12 cellular contexts compared by ENCODE assay signal in the genomic region with DNA sequence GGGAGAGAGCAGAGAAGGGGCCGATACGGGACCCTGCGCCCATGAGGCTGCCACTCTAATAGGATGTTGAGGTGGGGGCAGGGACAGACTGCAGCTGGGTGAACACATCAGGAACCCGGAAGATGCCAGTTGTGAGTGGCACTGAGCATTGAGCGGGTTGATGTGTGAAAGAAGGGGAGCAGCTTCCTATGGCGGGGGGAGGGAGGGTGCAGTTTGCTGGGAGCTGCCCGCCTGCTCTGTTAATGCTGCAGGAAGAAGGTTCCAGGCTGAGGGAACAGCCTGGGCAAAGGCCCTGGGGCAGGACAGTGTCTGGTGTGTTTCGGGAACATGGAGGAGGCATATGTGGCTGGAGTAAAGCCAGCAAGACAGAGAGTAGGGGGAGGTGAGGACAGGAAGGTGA. TPM values are rescaled to one million over a fixed set of nuclear protein-coding genes. Genes with fewer than 3 reads are reported as not detected.
DNase-seq lines count a peak whose midpoint lies in the region; ATAC-seq, FAIRE-seq and TF ChIP-seq lines count a peak whose summit lies in the region.
"Had no signal": no experiment of that assay in that cellular context is flagged by ENCODE, and none has a peak within 500 bp of the region (broad histone marks: within the 10 kb centered on the region; RNA-seq: fewer than 3 reads in every experiment).

No MANE protein-coding gene starts in this region.

- H3K27ac ChIP-seq in keratinocyte (ENCODE audit: control insufficient read depth, insufficient read depth, low read length), result peak overlapping the region; percentile 10

- intact Hi-C loops in activated naive CD4-positive, alpha-beta T cell treated with anti-CD3 and anti-CD28 coated beads for 36 hours (cut with micrococcal nuclease), result no loop called here
- intact Hi-C loops in activated CD4-positive, alpha-beta memory T cell treated with anti-CD3 and anti-CD28 coated beads for 36 hours (cut with micrococcal nuclease), result no loop called here

- peaks cover 0 to 1% of the 10 kb centered on the region in 2 experiments for H3K36me3 ChIP-seq in keratinocyte (ENCODE audit: control insufficient read depth in 2 of 2, extremely low read depth in 1 of 2, insufficient read depth in 2 of 2, low read length in 2 of 2)

- no peaks in the 10 kb centered on the region for H3K27me3 ChIP-seq in keratinocyte (ENCODE audit: control insufficient read depth, extremely low read depth, insufficient read depth, low read length)

- H3K36me3 Mint-ChIP-seq in activated naive CD4-positive, alpha-beta T cell treated with anti-CD3 and anti-CD28 coated beads for 36 hours (ENCODE audit: low read depth), result no peaks in the 10 kb centered on the region
- no peaks in the 10 kb centered on the region for H3K36me3 Mint-ChIP-seq in activated CD4-positive, alpha-beta memory T cell treated with anti-CD3 and anti-CD28 coated beads for 36 hours
- no peaks in the 10 kb centered on the region for H3K36me3 Mint-ChIP-seq in stimulated activated memory B cell treated with anti-CD40 and anti-IgM and Interleukin-4, amounts not matched to agents 10 μg/mL and 1 μg/mL and 100 μg/mL, for 72 hours

- peak; percentile 26 for DNase-seq in activated naive CD4-positive, alpha-beta T cell treated with anti-CD3 and anti-CD28 coated beads for 36 hours
- no peak for DNase-seq in activated naive CD4-positive, alpha-beta T cell (lab: John Stamatoyannopoulos, UW)
- no peak for DNase-seq in activated CD4-positive, alpha-beta memory T cell treated with anti-CD3 and anti-CD28 coated beads for 36 hours
- DNase-seq in keratinocyte (ENCODE audit: low read depth, low spot score), result no peak
- no peak for DNase-seq in cerebellar nuclear complex (lab: John Stamatoyannopoulos, UW)
- DNase-seq in stimulated activated CD4-positive, alpha-beta T cell treated with anti-CD3 and anti-CD28 coated beads, Interleukin-4, amount 100 ng/mL, for 4 hours, result no peak
- no peak for DNase-seq in NCI-H345 (lab: John Stamatoyannopoulos, UW)
- DNase-seq: activated T-cell treated with anti-CD3 and anti-CD28 coated beads, Interleukin-2, amount 50 U/mL, for 4 hours; hippocampal formation; NCI-H1436 treated with DMSO at 0.1 percent for 48 hours; T-helper 9 cell had no signal

- peak overlapping the region in 2 of 3 experiments; percentile 32 to 41 for H3K4me3 ChIP-seq in keratinocyte (ENCODE audit: control insufficient read depth in 2 of 3, extremely low read depth in 1 of 3, insufficient read depth in 2 of 3, low read depth in 1 of 3, low read length in 3 of 3)

- H3K4me1 ChIP-seq in keratinocyte (ENCODE audit: control insufficient read depth, extremely low read depth, insufficient read depth, low read length), result peaks cover 54% of the 10 kb centered on the region

- peaks cover 34% of the 10 kb centered on the region for H4K20me1 ChIP-seq in keratinocyte (ENCODE audit: control insufficient read depth, extremely low read depth, insufficient read depth, low read length)

- H3K9ac ChIP-seq in keratinocyte (ENCODE audit: control insufficient read depth, extremely low read depth, insufficient read depth, low read length), result no peak overlapping the region

- H3K9me3 ChIP-seq in keratinocyte (ENCODE audit: control insufficient read depth, low read depth, low read length), result no peaks in the 10 kb centered on the region

- H3K9me1 ChIP-seq in keratinocyte (ENCODE audit: control insufficient read depth, extremely low read depth, insufficient read depth, low read length), result peaks cover 10% of the 10 kb centered on the region

- H2AFZ ChIP-seq in keratinocyte (ENCODE audit: control insufficient read depth, low read length), result no peak overlapping the region

- H3K27me3 Mint-ChIP-seq in activated naive CD4-positive, alpha-beta T cell treated with anti-CD3 and anti-CD28 coated beads for 36 hours (ENCODE audit: low read depth), result no peaks in the 10 kb centered on the region
- no peaks in the 10 kb centered on the region for H3K27me3 Mint-ChIP-seq in activated CD4-positive, alpha-beta memory T cell treated with anti-CD3 and anti-CD28 coated beads for 36 hours
- H3K27me3 Mint-ChIP-seq in stimulated activated memory B cell treated with anti-CD40 and anti-IgM and Interleukin-4, amounts not matched to agents 10 μg/mL and 1 μg/mL and 100 μg/mL, for 72 hours, result no peaks in the 10 kb centered on the region

- ATAC-seq in stimulated activated memory B cell treated with anti-CD40 and anti-IgM and Interleukin-4, amounts not matched to agents 10 μg/mL and 1 μg/mL and 100 μg/mL, for 72 hours, result no peak
- ATAC-seq: activated T-cell treated with anti-CD3 and anti-CD28 coated beads, Interleukin-2, amount 50 U/mL, for 4 hours had no signal

- dilution Hi-C loops in keratinocyte (cut with MboI; ENCODE audit: extremely low pct_ligation_motif_present, low sequenced_read_pairs), result no loop called here

- no peaks in the 10 kb centered on the region for H3K9me3 Mint-ChIP-seq in activated naive CD4-positive, alpha-beta T cell treated with anti-CD3 and anti-CD28 coated beads for 36 hours
- no peaks in the 10 kb centered on the region for H3K9me3 Mint-ChIP-seq in activated CD4-positive, alpha-beta memory T cell treated with anti-CD3 and anti-CD28 coated beads for 36 hours
- no peaks in the 10 kb centered on the region for H3K9me3 Mint-ChIP-seq in stimulated activated memory B cell treated with anti-CD40 and anti-IgM and Interleukin-4, amounts not matched to agents 10 μg/mL and 1 μg/mL and 100 μg/mL, for 72 hours
- H3K9me3 Mint-ChIP-seq: activated T-cell treated with anti-CD3 and anti-CD28 coated beads, Interleukin-2, amount 50 U/mL, for 4 hours had no signal

- FAIRE-seq in keratinocyte (lab: Jason Lieb, UNC), result no peak

- POLR2A ChIA-PET in activated CD4-positive, alpha-beta memory T cell treated with anti-CD3 and anti-CD28 coated beads for 36 hours (lab: Charles Lee), result no interaction called here

- no peak for TF ChIP-seq CTCF in keratinocyte (optimal IDR thresholded peaks at IDR 0.05 in 1 of 3, IDR thresholded peaks at IDR 0.05 in 1 of 3, conservative IDR thresholded peaks at IDR 0.05 in 1 of 3; ENCODE audit: extremely low read depth in 1 of 3, insufficient read depth in 2 of 3, low read length in 3 of 3)

- H3K4me2 ChIP-seq in keratinocyte (ENCODE audit: control insufficient read depth, extremely low read depth, insufficient read depth, low read depth, low read length), result peak overlapping the region; percentile 73

- H3K27ac Mint-ChIP-seq in activated naive CD4-positive, alpha-beta T cell treated with anti-CD3 and anti-CD28 coated beads for 36 hours, result peak overlapping the region; percentile 68
- peak overlapping the region; percentile 25 for H3K27ac Mint-ChIP-seq in activated CD4-positive, alpha-beta memory T cell treated with anti-CD3 and anti-CD28 coated beads for 36 hours
- H3K27ac Mint-ChIP-seq in stimulated activated memory B cell treated with anti-CD40 and anti-IgM and Interleukin-4, amounts not matched to agents 10 μg/mL and 1 μg/mL and 100 μg/mL, for 72 hours, result peak overlapping the region; percentile 76

- no peak overlapping the region for H3K4me3 Mint-ChIP-seq in activated naive CD4-positive, alpha-beta T cell treated with anti-CD3 and anti-CD28 coated beads for 36 hours
- no peak overlapping the region for H3K4me3 Mint-ChIP-seq in activated CD4-positive, alpha-beta memory T cell treated with anti-CD3 and anti-CD28 coated beads for 36 hours
- no peak overlapping the region for H3K4me3 Mint-ChIP-seq in stimulated activated memory B cell treated with anti-CD40 and anti-IgM and Interleukin-4, amounts not matched to agents 10 μg/mL and 1 μg/mL and 100 μg/mL, for 72 hours
- H3K4me3 Mint-ChIP-seq: activated T-cell treated with anti-CD3 and anti-CD28 coated beads, Interleukin-2, amount 50 U/mL, for 4 hours had no signal

- CTCF ChIA-PET in activated naive CD4-positive, alpha-beta T cell treated with anti-CD3 and anti-CD28 coated beads for 36 hours (lab: Charles Lee), result interaction anchor here (1.0 kb wide), 1 partner anchor 125 kb away, joined by 3 read pairs; no protein-coding TSS in a partner anchor
- CTCF ChIA-PET in activated CD4-positive, alpha-beta memory T cell treated with anti-CD3 and anti-CD28 coated beads for 36 hours (lab: Charles Lee), result no interaction called here

- peaks cover 67% of the 10 kb centered on the region for H3K4me1 Mint-ChIP-seq in activated naive CD4-positive, alpha-beta T cell treated with anti-CD3 and anti-CD28 coated beads for 36 hours (ENCODE audit: low read depth)
- H3K4me1 Mint-ChIP-seq in activated CD4-positive, alpha-beta memory T cell treated with anti-CD3 and anti-CD28 coated beads for 36 hours (ENCODE audit: low read depth), result peaks cover 61% of the 10 kb centered on the region
- H3K4me1 Mint-ChIP-seq in stimulated activated memory B cell treated with anti-CD40 and anti-IgM and Interleukin-4, amounts not matched to agents 10 μg/mL and 1 μg/mL and 100 μg/mL, for 72 hours, result peaks cover 75% of the 10 kb centered on the region

- peaks cover 77% of the 10 kb centered on the region for H3K79me2 ChIP-seq in keratinocyte (ENCODE audit: control insufficient read depth, insufficient read depth, low read length)

RNA-seq across cellular contexts. Expression of gene DNM2, which starts 29.8 kb away (rescaled TPM):
- total RNA-seq in activated naive CD4-positive, alpha-beta T cell treated with anti-CD3 and anti-CD28 coated beads for 36 hours, result 100 to 1,000 TPM; 144 to 148 TPM
- total RNA-seq in activated CD4-positive, alpha-beta memory T cell treated with anti-CD3 and anti-CD28 coated beads for 36 hours, result 100 to 1,000 TPM; 171 to 173 TPM
- polyA plus RNA-seq in keratinocyte, result 60.1 to 71.4 TPM (median 63.5 TPM) in 3 replicates
- polyA plus RNA-seq in keratinocyte (2011; ENCODE audit: low read depth), result 86.4 TPM
- polyA plus RNA-seq in keratinocyte (2011; cell fraction: cytosol; rRNA removed), result 45.7 and 57.6 TPM in 2 replicates
- polyA plus RNA-seq in keratinocyte (2011; cell fraction: nucleus; rRNA removed), result 115 and 147 TPM in 2 replicates
- polyA plus RNA-seq in keratinocyte (2012; ENCODE audit: low replicate concordance), result 83.1 and 89.6 TPM in 2 replicates
- 124 to 251 TPM (median 207 TPM) in 3 replicates for polyA minus RNA-seq in keratinocyte
- polyA minus RNA-seq in keratinocyte (2011; cell fraction: cytosol; rRNA and poly(A)+ RNA removed), result 141 TPM
- 112 and 147 TPM in 2 replicates for polyA minus RNA-seq in keratinocyte (2011; cell fraction: nucleus; rRNA and poly(A)+ RNA removed)

RNA-seq across cellular contexts. Expression of gene QTRT1, which starts 46.4 kb away (rescaled TPM):
- total RNA-seq in activated naive CD4-positive, alpha-beta T cell treated with anti-CD3 and anti-CD28 coated beads for 36 hours, result 10 to 100 TPM; 48.9 to 51.3 TPM
- 10 to 100 TPM; 43.1 to 47.4 TPM for total RNA-seq in activated CD4-positive, alpha-beta memory T cell treated with anti-CD3 and anti-CD28 coated beads for 36 hours
- 25.9 to 34.6 TPM (median 31.3 TPM) in 3 replicates for polyA plus RNA-seq in keratinocyte
- 9.5 TPM for polyA plus RNA-seq in keratinocyte (2011; ENCODE audit: low read depth)
- 7.0 and 16.2 TPM in 2 replicates for polyA plus RNA-seq in keratinocyte (2011; cell fraction: cytosol; rRNA removed)
- 98.0 and 109 TPM in 2 replicates for polyA plus RNA-seq in keratinocyte (2011; cell fraction: nucleus; rRNA removed)
- polyA plus RNA-seq in keratinocyte (2012; ENCODE audit: low replicate concordance), result 31.1 and 33.2 TPM in 2 replicates
- polyA minus RNA-seq in keratinocyte, result 9.4 to 20.9 TPM (median 12.9 TPM) in 3 replicates
- 17.1 TPM for polyA minus RNA-seq in keratinocyte (2011; cell fraction: cytosol; rRNA and poly(A)+ RNA removed)
- 10.2 and 12.4 TPM in 2 replicates for polyA minus RNA-seq in keratinocyte (2011; cell fraction: nucleus; rRNA and poly(A)+ RNA removed)

Comparison
In these comparisons a context has a peak if more than half of its experiments do, and no peak if none do; other contexts are left out.
1. H3K27ac Mint-ChIP-seq: peak in every context shown above with its lines; median percentile 76 in stimulated activated memory B cell treated with anti-CD40 and anti-IgM and Interleukin-4, amounts not matched to agents 10 μg/mL and 1 μg/mL and 100 μg/mL, for 72 hours; 68 in activated naive CD4-positive, alpha-beta T cell treated with anti-CD3 and anti-CD28 coated beads for 36 hours; 25 in activated CD4-positive, alpha-beta memory T cell treated with anti-CD3 and anti-CD28 coated beads for 36 hours.